ENCODE assay signal across 24 cellular contexts in the genomic region with DNA sequence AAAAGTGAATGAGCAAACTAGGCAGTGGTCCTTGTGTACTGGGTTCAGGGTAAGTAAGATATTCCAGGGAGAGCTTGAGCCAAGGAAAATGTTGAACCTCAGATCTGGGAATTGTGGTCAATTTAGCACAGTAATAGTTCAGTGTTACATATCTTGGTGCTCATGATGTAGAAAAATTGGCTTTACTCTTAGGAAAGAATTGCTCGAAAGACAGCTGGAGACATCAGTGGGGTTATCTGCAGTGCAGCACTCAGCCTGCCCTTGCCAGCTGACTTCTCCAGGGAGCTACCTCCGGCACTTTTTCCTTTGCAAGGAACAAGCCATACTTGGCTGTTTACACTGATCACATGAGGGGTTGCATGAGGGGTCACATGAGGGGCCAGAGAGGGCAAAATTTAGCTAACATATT.
DNase-seq lines count a peak whose midpoint lies in the region; ATAC-seq and TF ChIP-seq lines count a peak whose summit lies in the region.
"Had no signal": no experiment of that assay in that cellular context is flagged by ENCODE, and none has a peak within 500 bp of the region (broad histone marks: within the 10 kb centered on the region; RNA-seq: fewer than 3 reads in every experiment).

No MANE protein-coding gene starts in this region.

- H3K9me2 ChIP-seq in MM.1S (replicated peaks; ENCODE audit: insufficient read depth, low read length), result no peaks in the 10 kb centered on the region

- H3K9ac ChIP-seq in MM.1S (ENCODE audit: low read length), result no peak overlapping the region

- H4K20me1 ChIP-seq in MM.1S (ENCODE audit: insufficient read depth, low read length), result no peaks in the 10 kb centered on the region

- no peaks in the 10 kb centered on the region for H3K79me2 ChIP-seq in MM.1S (ENCODE audit: low read length)

- intact Hi-C loops in Right ventricle myocardium inferior (cut with DNase I) (no loop called here), cardiac septum (cut with DNase I) (no loop called here), posterior vena cava (cut with DNase I) (no loop called here)

- no peak overlapping the region for H3K27ac ChIP-seq in MM.1S (ENCODE audit: low read length)
- H3K27ac ChIP-seq: 22Rv1, epithelial cell of prostate had no signal

- no peak overlapping the region for H3K4me3 ChIP-seq in MM.1S (ENCODE audit: low read length)
- H3K4me3 ChIP-seq: GM12878 had no signal

- no peak overlapping the region for H2AFZ ChIP-seq in MM.1S (ENCODE audit: low read length)

- H3K4me1 ChIP-seq in MM.1S (ENCODE audit: low read length), result no peaks in the 10 kb centered on the region

- no peaks in the 10 kb centered on the region for H3F3A ChIP-seq in MM.1S (ENCODE audit: insufficient read depth, low read length)

- DNase-seq in Right ventricle myocardium inferior (ENCODE audit: missing footprints), result peak; percentile 72
- no peak for DNase-seq in cardiac septum (ENCODE audit: low spot score)
- peak; percentile 27 for DNase-seq in left kidney (ENCODE audit: low read depth, low spot score)
- DNase-seq in posterior vena cava (ENCODE audit: low spot score), result peak; percentile 83
- DNase-seq in COLO668 (lab: John Stamatoyannopoulos, UW; ENCODE audit: unreplicated experiment), result no peak
- DNase-seq in MM.1S, result no peak
- DNase-seq: activated CD4-positive, alpha-beta T cell treated with anti-CD3 and anti-CD28 coated beads for 4 hours; activated naive CD8-positive, alpha-beta T cell treated with anti-CD3 and anti-CD28 coated beads, Interleukin-2, amount 50 U/mL, for 24 hours; caudate nucleus; GOT3; KBM-7; MV-4-11; NCI-H1694; NCI-H774; nucleus accumbens; SHP77; stimulated activated CD4-positive, alpha-beta T cell treated with anti-CD3 and anti-CD28 coated beads, Interleukin-2, amount 100 ng/mL, for 24 hours; stimulated activated naive CD8-positive, alpha-beta T cell treated with anti-CD3 and anti-CD28 coated beads, Interleukin-15, Interleukin-2, amounts not matched to agents 100 U/mL and 50 U/mL, for 24 hours; T-cell had no signal

- H3K36me3 ChIP-seq in MM.1S (replicated peaks; ENCODE audit: insufficient read depth, low read length), result no peaks in the 10 kb centered on the region

- ATAC-seq in Right ventricle myocardium inferior (peak; percentile 96), GM19328 (IDR thresholded peaks at IDR 0.05; ENCODE audit: unreplicated experiment) (no peak), HG03039 (IDR thresholded peaks at IDR 0.05; ENCODE audit: unreplicated experiment) (no peak)
- ATAC-seq: activated naive CD8-positive, alpha-beta T cell treated with anti-CD3 and anti-CD28 coated beads, Interleukin-2, amount 50 U/mL, for 24 hours; GM12878; stimulated activated naive CD8-positive, alpha-beta T cell treated with anti-CD3 and anti-CD28 coated beads, Interleukin-15, Interleukin-2, amounts not matched to agents 100 U/mL and 50 U/mL, for 24 hours; T-cell had no signal

- no peaks in the 10 kb centered on the region for H3K27me3 ChIP-seq in MM.1S (replicated peaks; ENCODE audit: insufficient read depth, low read length)

- no peaks in the 10 kb centered on the region for H3K9me3 ChIP-seq in MM.1S (replicated peaks; ENCODE audit: insufficient read depth, low read length)

- no peak overlapping the region for H3K4me2 ChIP-seq in MM.1S (ENCODE audit: low read depth, low read length)

- no peak for TF ChIP-seq CTCF in MM.1S (IDR thresholded peaks at IDR 0.05; ENCODE audit: low read length)

Comparison
In these comparisons a context has a peak if more than half of its experiments do, and no peak if none do; other contexts are left out.
1. DNase-seq: peak in Right ventricle myocardium inferior (single experiment), left kidney (single experiment) and posterior vena cava (single experiment); none in cardiac septum (single experiment), COLO668 (single experiment) and MM.1S (single experiment).